Comparison of ENCODE assay signal across 24 cellular contexts in genomic region chr5:173340451-173340850, GRCh38.
"Had no signal": no experiment of that assay in that cellular context is flagged by ENCODE, and none has a peak within 500 bp of the region (broad histone marks: within the 10 kb centered on the region; RNA-seq: fewer than 3 reads in every experiment).

No MANE protein-coding gene starts in this region.

- H3K36me3 ChIP-seq: gastrocnemius medialis, suprapubic skin, transverse colon, vagina had no signal

- H3K27ac ChIP-seq: dorsolateral prefrontal cortex, gastrocnemius medialis, parathyroid adenoma, suprapubic skin, transverse colon, vagina had no signal

- H3K4me2 ChIP-seq: smooth muscle cell had no signal

- DNase-seq: dorsolateral prefrontal cortex; effector CD4-positive, alpha-beta T cell; gastrocnemius medialis; head of caudate nucleus; hippocampal formation; left colon; mucosa of descending colon; naive B cell; stimulated activated CD4-positive, alpha-beta T cell treated with anti-CD3 and anti-CD28 coated beads, Interleukin-12 subunit alpha, Interleukin-12 subunit beta, amount 100 ng/mL, for 4 hours; stimulated activated CD4-positive, alpha-beta T cell treated with anti-CD3 and anti-CD28 coated beads, Interleukin-1b, Interleukin-23, amount 100 ng/mL, for 48 hours; stimulated activated CD4-positive, alpha-beta T cell treated with anti-CD3 and anti-CD28 coated beads, Interleukin-4, amount 100 ng/mL, for 1 hour; stimulated activated CD8-positive, alpha-beta memory T cell treated with anti-CD3 and anti-CD28 coated beads, Interleukin-4, amount 100 ng/mL, for 48 hours; stimulated activated naive CD4-positive, alpha-beta T cell; stimulated activated naive CD8-positive, alpha-beta T cell treated with anti-CD3 and anti-CD28 coated beads, Interleukin-15, amount 100 ng/mL, for 72 hours; transverse colon had no signal

- H3K4me1 ChIP-seq: gastrocnemius medialis, parathyroid adenoma, suprapubic skin, transverse colon, vagina had no signal

- H3K9me3 ChIP-seq: gastrocnemius medialis, mucosa of descending colon, suprapubic skin, transverse colon, vagina had no signal

- H3K27me3 ChIP-seq: suprapubic skin, vagina had no signal

- H3K9ac ChIP-seq: parathyroid adenoma had no signal

- H3K4me3 ChIP-seq: dorsolateral prefrontal cortex, gastrocnemius medialis, lung, mucosa of descending colon, smooth muscle cell, suprapubic skin, transverse colon, vagina had no signal

- H2AFZ ChIP-seq: parathyroid adenoma had no signal

- ATAC-seq: gastrocnemius medialis; left colon; mucosa of descending colon; natural killer cell treated with Interleukin-12 subunit alpha and Interleukin-12 subunit beta and Interleukin-15 and Interleukin-18, amount 100 ng/mL, for 72 hours; sciatic nerve; stimulated activated naive CD8-positive, alpha-beta T cell treated with anti-CD3 and anti-CD28 coated beads, Interleukin-15, amount 100 ng/mL, for 72 hours had no signal

- FAIRE-seq: colon, islet of Langerhans had no signal
